8 cellular contexts compared by ENCODE assay signal in the genomic region with DNA sequence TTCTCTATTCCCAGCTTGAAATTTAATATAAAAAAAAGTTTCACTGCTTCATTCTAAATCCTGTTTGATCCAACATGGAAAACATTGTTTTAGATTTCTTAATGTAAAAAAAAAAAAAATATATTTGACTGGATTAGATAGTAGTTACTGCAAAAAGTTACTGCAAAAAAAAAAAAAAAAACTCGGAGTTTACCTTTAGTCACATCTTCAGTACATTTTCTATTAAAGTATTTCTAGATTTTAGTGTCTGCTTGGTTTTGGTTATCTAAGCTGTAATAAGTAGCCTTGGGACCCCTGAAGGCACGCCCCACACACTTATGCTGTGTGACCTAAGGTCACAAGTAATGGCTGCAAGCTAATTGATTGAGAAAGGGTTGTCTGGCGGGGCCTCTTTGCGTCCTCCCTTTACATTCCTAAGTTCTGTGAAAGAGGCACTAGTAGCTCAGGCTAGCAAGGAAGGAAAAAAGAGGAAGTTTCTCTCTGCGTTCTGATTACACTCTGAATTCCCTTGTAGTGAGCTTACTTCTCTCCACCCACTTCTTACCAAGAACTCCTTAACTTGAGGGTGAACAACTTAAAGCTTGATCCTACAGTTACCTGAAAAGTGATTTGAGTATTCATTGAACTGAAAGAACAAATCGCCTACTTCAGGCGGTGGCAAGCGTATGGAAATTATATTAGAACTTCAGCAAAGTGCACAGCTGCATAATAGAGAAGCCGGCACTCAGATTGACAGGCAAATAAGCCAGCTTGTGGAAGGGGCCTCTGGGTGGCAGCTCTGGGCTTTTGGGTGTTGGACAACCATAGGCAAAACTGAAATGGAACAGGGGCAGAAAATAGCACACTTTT.
DNase-seq lines count a peak whose midpoint lies in the region; ATAC-seq, FAIRE-seq and TF ChIP-seq lines count a peak whose summit lies in the region.

No MANE protein-coding gene starts in this region.

- ATAC-seq in activated B cell treated with CpG ODN at 0.5 μM for 24 hours (ENCODE audit: low read depth): peak; percentile 28
- peak; percentile 17 to 87 (median 78) for ATAC-seq in pancreas

- H3K36me3 ChIP-seq in cardiac muscle cell (no peaks in the 10 kb centered on the region), pancreas (no peaks in the 10 kb centered on the region)

- intact Hi-C loops in activated B cell treated with CpG ODN at 0.5 μM for 24 hours (cut with micrococcal nuclease): no loop called here
- intact Hi-C loops in pancreas (cut with DNase I): no loop called here
- intact Hi-C loops in activated CD4-positive, alpha-beta memory T cell treated with anti-CD3 and anti-CD28 coated beads for 36 hours (cut with micrococcal nuclease): no loop called here

- H3K36me3 Mint-ChIP-seq in activated naive CD4-positive, alpha-beta T cell treated with anti-CD3 and anti-CD28 coated beads, Interleukin-2, amount 50 U/mL, for 24 hours: no peaks in the 10 kb centered on the region
- no peaks in the 10 kb centered on the region for H3K36me3 Mint-ChIP-seq in activated B cell treated with CpG ODN at 0.5 μM for 24 hours (ENCODE audit: low read depth)
- H3K36me3 Mint-ChIP-seq in activated CD4-positive, alpha-beta memory T cell treated with anti-CD3 and anti-CD28 coated beads for 36 hours: no peaks in the 10 kb centered on the region

- CTCF ChIA-PET in activated B cell treated with CpG ODN at 0.5 μM for 24 hours (lab: Charles Lee): interaction anchor here (1.1 kb wide), 1 partner anchor 12 kb away, joined by 5 read pairs; no protein-coding TSS in a partner anchor
- CTCF ChIA-PET in activated CD4-positive, alpha-beta memory T cell treated with anti-CD3 and anti-CD28 coated beads for 36 hours (lab: Charles Lee): no interaction called here

- peak overlapping the region; percentile 68 for H3K4me3 Mint-ChIP-seq in activated naive CD4-positive, alpha-beta T cell treated with anti-CD3 and anti-CD28 coated beads, Interleukin-2, amount 50 U/mL, for 24 hours
- peak overlapping the region; percentile 39 for H3K4me3 Mint-ChIP-seq in activated B cell treated with CpG ODN at 0.5 μM for 24 hours
- no peak overlapping the region for H3K4me3 Mint-ChIP-seq in activated CD4-positive, alpha-beta memory T cell treated with anti-CD3 and anti-CD28 coated beads for 36 hours

- no peak for DNase-seq in activated naive CD4-positive, alpha-beta T cell (lab: John Stamatoyannopoulos, UW)
- peak; percentile 68 for DNase-seq in HS-5 (ENCODE audit: low read depth)
- DNase-seq in activated B cell treated with CpG ODN at 0.5 μM for 24 hours: no peak
- peak; percentile 71 to 87 for DNase-seq in cardiac muscle cell (ENCODE audit: low read depth in 1 of 2, low spot score in 1 of 2)
- peak in 2 of 6 donors; percentile 18 to 22 for DNase-seq in pancreas
- DNase-seq in activated CD4-positive, alpha-beta memory T cell treated with anti-CD3 and anti-CD28 coated beads for 36 hours: no peak
- DNase-seq in GM19239 (ENCODE audit: insufficient read length, low spot score): no peak

- H3K4me3 ChIP-seq in cardiac muscle cell (peak overlapping the region; percentile 48), pancreas (peak overlapping the region in 1 of 4 donors; percentile 1)

- WGBS in pancreas, 2 donors: 32 to 35% methylated on average over 9 of the region's 9 CpGs

- TF ChIP-seq CTCF in activated B cell treated with CpG ODN at 0.5 μM for 24 hours (IDR thresholded peaks at IDR 0.05) (no peak), cardiac muscle cell (IDR thresholded peaks at IDR 0.05; ENCODE audit: low read depth, low read length) (peak; percentile 37), pancreas (IDR thresholded peaks at IDR 0.05) (no peak)

- no peaks in the 10 kb centered on the region for H3K27me3 ChIP-seq in cardiac muscle cell
- no peaks in the 10 kb centered on the region for H3K27me3 ChIP-seq in pancreas

- H3K4me1 ChIP-seq in cardiac muscle cell (ENCODE audit: low read depth) (peaks cover 23% of the 10 kb centered on the region), pancreas (peaks cover 0 to 5% (median 0%) of the 10 kb centered on the region in 3 donors)

- H3K27me3 Mint-ChIP-seq in activated naive CD4-positive, alpha-beta T cell treated with anti-CD3 and anti-CD28 coated beads, Interleukin-2, amount 50 U/mL, for 24 hours: peaks cover 2% of the 10 kb centered on the region
- H3K27me3 Mint-ChIP-seq in activated B cell treated with CpG ODN at 0.5 μM for 24 hours: no peaks in the 10 kb centered on the region
- H3K27me3 Mint-ChIP-seq in activated CD4-positive, alpha-beta memory T cell treated with anti-CD3 and anti-CD28 coated beads for 36 hours: no peaks in the 10 kb centered on the region

- H3K9me3 Mint-ChIP-seq in activated naive CD4-positive, alpha-beta T cell treated with anti-CD3 and anti-CD28 coated beads, Interleukin-2, amount 50 U/mL, for 24 hours: no peaks in the 10 kb centered on the region
- H3K9me3 Mint-ChIP-seq in activated B cell treated with CpG ODN at 0.5 μM for 24 hours: no peaks in the 10 kb centered on the region
- H3K9me3 Mint-ChIP-seq in activated CD4-positive, alpha-beta memory T cell treated with anti-CD3 and anti-CD28 coated beads for 36 hours: no peaks in the 10 kb centered on the region

- FAIRE-seq in pancreas (lab: Jason Lieb, UNC) (no peak), GM19239 (lab: Jason Lieb, UNC) (no peak)

- no peak overlapping the region for H3K27ac Mint-ChIP-seq in activated naive CD4-positive, alpha-beta T cell treated with anti-CD3 and anti-CD28 coated beads, Interleukin-2, amount 50 U/mL, for 24 hours
- H3K27ac Mint-ChIP-seq in activated B cell treated with CpG ODN at 0.5 μM for 24 hours: no peak overlapping the region
- H3K27ac Mint-ChIP-seq in activated CD4-positive, alpha-beta memory T cell treated with anti-CD3 and anti-CD28 coated beads for 36 hours: no peak overlapping the region

- peaks cover 6% of the 10 kb centered on the region for H3K4me1 Mint-ChIP-seq in activated naive CD4-positive, alpha-beta T cell treated with anti-CD3 and anti-CD28 coated beads, Interleukin-2, amount 50 U/mL, for 24 hours
- peaks cover 12% of the 10 kb centered on the region for H3K4me1 Mint-ChIP-seq in activated B cell treated with CpG ODN at 0.5 μM for 24 hours
- no peaks in the 10 kb centered on the region for H3K4me1 Mint-ChIP-seq in activated CD4-positive, alpha-beta memory T cell treated with anti-CD3 and anti-CD28 coated beads for 36 hours (ENCODE audit: low read depth)

- POLR2A ChIA-PET in activated B cell treated with CpG ODN at 0.5 μM for 24 hours (lab: Charles Lee): interaction anchor here (0.6 kb wide), 1 partner anchor 108 kb away, joined by 3 read pairs; no protein-coding TSS in a partner anchor
- POLR2A ChIA-PET in activated CD4-positive, alpha-beta memory T cell treated with anti-CD3 and anti-CD28 coated beads for 36 hours (lab: Charles Lee): interaction anchor here (0.7 kb wide), 1 partner anchor 154 kb away, joined by 4 read pairs; no protein-coding TSS in a partner anchor

- H3K9me3 ChIP-seq in cardiac muscle cell (ENCODE audit: low read depth) (no peaks in the 10 kb centered on the region), pancreas (no peaks in the 10 kb centered on the region)

- H3K27ac ChIP-seq in cardiac muscle cell (peak overlapping the region; percentile 95), pancreas (peak overlapping the region in 1 of 4 donors; percentile 46)

Comparison
In these comparisons a context has a peak if more than half of its experiments do, and no peak if none do; other contexts are left out.
1. DNase-seq: peak in HS-5 (single experiment) and cardiac muscle cell (2 of 2); none in activated naive CD4-positive, alpha-beta T cell (0 of 4), activated B cell treated with CpG ODN at 0.5 μM for 24 hours (single experiment), activated CD4-positive, alpha-beta memory T cell treated with anti-CD3 and anti-CD28 coated beads for 36 hours (single experiment) and GM19239 (single experiment).